ENCODE assay signal across 8 cellular contexts in the genomic region with DNA sequence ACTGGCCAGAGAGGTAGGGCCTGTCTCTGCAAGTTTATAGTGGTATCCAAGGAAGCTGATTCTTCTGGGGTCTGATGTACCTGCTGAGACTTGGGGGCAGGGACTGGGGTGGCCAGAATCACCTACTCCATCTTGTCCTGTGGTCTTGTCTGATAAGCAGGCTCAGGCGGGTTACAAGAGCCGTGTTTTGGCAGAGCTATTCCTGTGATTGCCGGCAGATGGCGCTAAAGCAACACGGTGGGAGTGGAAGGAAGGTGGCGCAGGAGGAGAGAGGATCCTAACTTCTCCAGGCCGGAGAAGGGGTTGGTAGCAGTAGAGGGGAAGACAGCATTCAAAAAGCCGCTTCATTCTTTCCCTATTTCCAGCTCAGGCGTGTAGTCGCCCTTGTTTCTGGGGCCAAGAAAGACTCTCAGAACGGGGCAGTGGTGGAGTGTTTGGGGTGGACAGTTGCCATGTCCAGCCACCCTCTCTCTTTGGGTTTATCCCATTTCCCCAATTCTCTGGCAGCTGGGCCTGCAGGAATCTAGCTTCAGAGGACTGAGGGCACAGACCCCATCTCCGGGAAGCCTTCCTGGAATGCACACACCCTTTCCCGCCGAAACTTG. TPM values are rescaled to one million over a fixed set of nuclear protein-coding genes. Genes with fewer than 3 reads are reported as not detected.
A peak's percentile ranks its signal among the peaks of the same experiment; 100 is the strongest.
DNase-seq lines count a peak whose midpoint lies in the region; ATAC-seq and TF ChIP-seq lines count a peak whose summit lies in the region.

No MANE protein-coding gene starts in this region.

- ATAC-seq in HG03108 (IDR thresholded peaks at IDR 0.05; ENCODE audit: unreplicated experiment), result peak; percentile 63
- ATAC-seq in HG03378 (IDR thresholded peaks at IDR 0.05; ENCODE audit: unreplicated experiment), result no peak

- peak overlapping the region in 50 of 59 donors; percentile 0 to 82 (median 50) for H3K27ac ChIP-seq in dorsolateral prefrontal cortex

- H3K27me3 ChIP-seq in dorsolateral prefrontal cortex, result no peaks in the 10 kb centered on the region

- intact Hi-C loops in dorsolateral prefrontal cortex (cut with DNase I), result loop anchor here (1.0 to 10.0 kb wide), 5 partner anchors 117 to 731 kb away; no protein-coding TSS in a partner anchor

- DNase-seq in DMS 273 treated with DMSO at 0.1 percent for 48 hours (lab: John Stamatoyannopoulos, UW), result peak; percentile 31
- peak; percentile 71 for DNase-seq in NCI-H748 (lab: John Stamatoyannopoulos, UW; ENCODE audit: unreplicated experiment)
- peak; percentile 83 to 86 for DNase-seq in activated CD4-positive, alpha-beta T cell treated with anti-CD3 and anti-CD28 coated beads, Interleukin-2, amount 50 U/mL, for 48 hours
- peak; percentile 68 to 89 (median 85) for DNase-seq in dorsolateral prefrontal cortex
- DNase-seq in medulla oblongata (ENCODE audit: extremely low spot score), result peak; percentile 94
- DNase-seq in stimulated activated CD8-positive, alpha-beta memory T cell treated with anti-CD3 and anti-CD28 coated beads, Interleukin-15, amount 100 ng/mL, for 1 hour (ENCODE audit: low read depth), result peak; percentile 60

- peak; percentile 87 to 100 (median 98) for TF ChIP-seq CTCF in dorsolateral prefrontal cortex (IDR thresholded peaks at IDR 0.05 in 54 of 56, conservative IDR thresholded peaks at IDR 0.05 in 2 of 56; ENCODE audit: low read depth in 1 of 56, partially characterized antibody in 56 of 56)

- H3K4me3 ChIP-seq in dorsolateral prefrontal cortex, result no peak overlapping the region

RNA-seq across cellular contexts. Expression of a gene that starts 15.1 kb away (rescaled TPM):
- 10 to 100 TPM; 17.2 to 91.6 (median 58.7) TPM for total RNA-seq in dorsolateral prefrontal cortex

RNA-seq across cellular contexts. Expression of a gene that starts 25.3 kb away (rescaled TPM):
- 100 to 1,000 TPM; 101 to 299 (median 140) TPM for total RNA-seq in dorsolateral prefrontal cortex

Comparison
In these comparisons a context has a peak if more than half of its experiments do, and no peak if none do; other contexts are left out.
1. DNase-seq: peak in every context shown above with its lines; median percentile 94 in medulla oblongata; 85 in dorsolateral prefrontal cortex; 84 in activated CD4-positive, alpha-beta T cell treated with anti-CD3 and anti-CD28 coated beads, Interleukin-2, amount 50 U/mL, for 48 hours; 71 in NCI-H748; 60 in stimulated activated CD8-positive, alpha-beta memory T cell treated with anti-CD3 and anti-CD28 coated beads, Interleukin-15, amount 100 ng/mL, for 1 hour; 31 in DMS 273 treated with DMSO at 0.1 percent for 48 hours.